ENCODE assay signal across 4 cellular contexts in the genomic region with DNA sequence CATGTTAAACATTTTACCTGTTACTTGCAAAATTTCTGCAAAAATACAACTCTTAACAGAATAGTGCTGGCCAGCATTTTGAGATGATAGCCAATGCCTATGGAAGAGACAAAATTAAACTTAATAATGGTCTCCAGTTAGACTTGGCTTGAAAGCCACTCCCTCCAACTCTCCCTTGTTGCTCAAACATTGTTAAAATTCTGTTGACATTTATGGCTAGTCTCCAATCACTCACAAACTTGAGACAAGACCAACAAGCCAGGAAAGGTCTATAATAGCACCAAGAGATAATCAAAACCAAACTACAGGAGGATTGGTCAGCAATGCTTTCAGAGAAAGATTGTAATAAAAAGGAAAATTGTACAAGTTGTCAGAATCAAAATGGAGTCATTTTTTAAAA.
"Had no signal": no experiment of that assay in that cellular context is flagged by ENCODE, and none has a peak within 500 bp of the region (broad histone marks: within the 10 kb centered on the region; RNA-seq: fewer than 3 reads in every experiment).

No MANE protein-coding gene starts in this region.

- H3K4me3 Mint-ChIP-seq: GM23338, H9 had no signal

- H3K4me3 ChIP-seq: GM23338 had no signal

- ATAC-seq: GM23338 had no signal

- H3K27ac Mint-ChIP-seq: GM23338, H9 had no signal

- H3K4me1 Mint-ChIP-seq: GM23338, H9 had no signal

- DNase-seq: H9, HCEC 1CT, IMR-90 had no signal
